ENCODE assay signal across 8 cellular contexts in the genomic region with DNA sequence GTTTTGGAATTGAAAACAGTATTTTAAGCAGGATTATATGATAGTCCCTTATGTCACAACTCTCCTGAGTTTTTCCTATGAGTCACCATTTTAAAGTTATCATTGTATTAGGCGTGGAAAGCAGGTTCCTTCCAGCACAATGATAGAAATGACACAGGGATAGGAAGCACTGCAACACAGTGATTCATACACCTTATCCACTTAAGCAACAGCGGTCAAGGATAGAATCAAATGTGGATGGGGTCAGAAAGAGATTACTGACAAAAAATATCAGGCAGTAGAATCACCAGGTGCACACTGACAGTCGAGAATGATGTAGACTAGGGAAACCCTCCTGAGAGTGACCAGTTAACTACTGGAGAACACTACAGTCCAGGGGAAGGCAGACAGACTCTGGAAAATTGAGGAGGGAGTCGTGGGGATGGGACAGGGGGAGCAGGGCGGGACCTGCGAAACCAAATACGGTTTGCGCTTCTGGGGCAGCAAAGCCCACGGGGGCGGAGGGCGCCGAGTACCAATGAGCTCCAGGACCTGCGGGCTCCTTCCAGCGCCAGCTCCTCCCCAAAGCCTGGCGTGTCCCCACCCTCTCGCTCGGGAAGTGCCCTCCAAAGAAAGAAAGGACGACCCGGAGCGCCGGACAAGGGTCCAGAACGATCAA. TPM values are rescaled to one million over a fixed set of nuclear protein-coding genes. Genes with fewer than 3 reads are reported as not detected.
DNase-seq lines count a peak whose midpoint lies in the region; ATAC-seq and TF ChIP-seq lines count a peak whose summit lies in the region.

No MANE protein-coding gene starts in this region.

- peak in 1 of 4 donors; percentile 3 for TF ChIP-seq EP300 in sigmoid colon (IDR thresholded peaks at IDR 0.05)

- no peak for TF ChIP-seq POLR2A in sigmoid colon (IDR thresholded peaks at IDR 0.05)

- H3K4me1 ChIP-seq in hepatocyte (ENCODE audit: insufficient read depth) (peaks cover 26% of the 10 kb centered on the region), sigmoid colon (peaks cover 0 to 35% (median 27%) of the 10 kb centered on the region in 4 donors)

- H2AFZ ChIP-seq in hepatocyte, result peak overlapping the region; percentile 41

- peak overlapping the region; percentile 46 for H3K4me3 ChIP-seq in hepatocyte
- H3K4me3 ChIP-seq in sigmoid colon, result peak overlapping the region; percentile 69 to 78 (median 76)

- H3K9me3 ChIP-seq in hepatocyte (ENCODE audit: low read depth) (no peaks in the 10 kb centered on the region), sigmoid colon (no peaks in the 10 kb centered on the region)

- H3K9me2 ChIP-seq in hepatocyte (replicated peaks; ENCODE audit: insufficient read depth), result no peaks in the 10 kb centered on the region

- H3K27me3 ChIP-seq in hepatocyte (no peaks in the 10 kb centered on the region), sigmoid colon (no peaks in the 10 kb centered on the region)

- ATAC-seq in GM19328 (IDR thresholded peaks at IDR 0.05; ENCODE audit: unreplicated experiment) (peak; percentile 45), HG03196 (IDR thresholded peaks at IDR 0.05; ENCODE audit: unreplicated experiment) (peak; percentile 52)

- H3K36me3 ChIP-seq in hepatocyte (replicated peaks; ENCODE audit: insufficient read depth, low read depth), result no peaks in the 10 kb centered on the region
- peaks cover 0 to 2% (median 0%) of the 10 kb centered on the region in 4 donors for H3K36me3 ChIP-seq in sigmoid colon

- H3K4me2 ChIP-seq in hepatocyte, result peak overlapping the region; percentile 73

- H3K79me2 ChIP-seq in hepatocyte, result peaks cover 46% of the 10 kb centered on the region

- no peak for TF ChIP-seq CTCF in hepatocyte (IDR thresholded peaks at IDR 0.05; ENCODE audit: poor library complexity)
- no peak for TF ChIP-seq CTCF in sigmoid colon (IDR thresholded peaks at IDR 0.05)

- WGBS in adipose tissue, 3 donors, result 0 to 2% (median 0%) methylated on average over 20 to 22 of the region's 22 CpGs
- WGBS in hepatocyte (ENCODE audit: low lambda C conversion rate, missing lambda C conversion rate), result 1% methylated on average over 21 of the region's 22 CpGs
- 0 to 1% methylated on average over 22 of the region's 22 CpGs for WGBS in sigmoid colon, 2 donors

- DNase-seq in DMS 273 treated with DMSO at 0.1 percent for 48 hours (lab: John Stamatoyannopoulos, UW), result peak; percentile 95
- peak; percentile 83 to 89 for DNase-seq in NCI-H524 (lab: John Stamatoyannopoulos, UW)
- peak; percentile 85 for DNase-seq in hepatocyte (ENCODE audit: low spot score)
- DNase-seq in sigmoid colon, result peak; percentile 95
- DNase-seq in occipital lobe (lab: John Stamatoyannopoulos, UW), result no peak

- H4K20me1 ChIP-seq in hepatocyte (ENCODE audit: insufficient read depth, poor library complexity, severe bottlenecking), result peaks cover 13% of the 10 kb centered on the region

- H3K27ac ChIP-seq in adipose tissue (ENCODE audit: low read depth, low read length) (peak overlapping the region; percentile 100), hepatocyte (peak overlapping the region; percentile 97), sigmoid colon (peak overlapping the region; percentile 95 to 99 (median 96))

- intact Hi-C loops in sigmoid colon (cut with DNase I), result loop anchor here (10.0 kb wide), 1 partner anchor 631 kb away; a partner anchor contains a TSS

RNA-seq across cellular contexts. Expression of a gene that starts 0.5 kb away (rescaled TPM):
- polyA plus RNA-seq in adipose tissue (10 to 100 TPM in 2 of 3 donors, 1 to 10 TPM in 1; 9.2 to 26.3 (median 21.8) TPM), hepatocyte (25.2 and 29.0 TPM in 2 replicates), sigmoid colon (10 to 100 TPM; 12.0 to 19.4 (median 15.0) TPM)
- total RNA-seq in hepatocyte (38.4 and 48.3 TPM in 2 replicates), sigmoid colon (10 to 100 TPM; 26.3 to 42.9 (median 35.5) TPM), occipital lobe (89.8 TPM)

RNA-seq across cellular contexts. Expression of a gene that starts 44.0 kb away (rescaled TPM):
- polyA plus RNA-seq in adipose tissue (10 to 100 TPM in 1 of 3 donors, 1 to 10 TPM in 2; 5.2 to 10.5 (median 5.6) TPM), hepatocyte (5.9 and 8.8 TPM in 2 replicates), sigmoid colon (10 to 100 TPM in 1 of 3 donors, 1 to 10 TPM in 2; 9.6 to 12.7 (median 9.7) TPM)
- total RNA-seq in hepatocyte (36.9 and 39.1 TPM in 2 replicates), sigmoid colon (10 to 100 TPM; 28.5 to 37.1 (median 31.5) TPM), occipital lobe (81.7 TPM)

RNA-seq across cellular contexts. Expression of a gene that starts 44.2 kb away (rescaled TPM):
- polyA plus RNA-seq in adipose tissue, result 10 to 100 TPM; 17.1 to 49.3 (median 18.5) TPM
- total RNA-seq in hepatocyte, result 83.9 and 94.0 TPM in 2 replicates
- polyA plus RNA-seq in hepatocyte, result 50.7 and 64.2 TPM in 2 replicates
- total RNA-seq in sigmoid colon, result 10 to 100 TPM; 17.2 to 44.3 (median 33.4) TPM
- 1 to 10 TPM; 7.8 to 9.6 (median 7.9) TPM for polyA plus RNA-seq in sigmoid colon
- total RNA-seq in occipital lobe, result 48.2 TPM
